In the genomic region with DNA sequence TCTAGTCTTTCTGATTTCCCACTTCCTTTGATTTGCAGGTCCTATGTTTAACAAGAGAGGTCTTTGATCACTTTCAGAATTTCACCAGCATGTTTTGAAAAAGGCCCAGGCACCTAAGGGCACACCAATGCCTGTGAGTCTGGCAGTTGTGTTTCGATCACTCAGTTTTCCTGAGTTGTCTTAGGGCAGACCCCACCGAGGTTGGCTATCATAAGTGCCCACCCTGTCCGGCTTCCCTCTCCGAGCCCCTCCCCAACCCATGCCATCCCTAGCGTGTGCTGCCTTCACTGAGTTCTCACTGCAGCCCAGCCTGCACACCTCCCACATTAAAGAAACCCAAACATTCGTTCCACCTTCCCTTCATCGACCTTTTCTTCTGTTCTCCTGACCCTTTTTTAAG, we compare ENCODE assay signal across 6 cellular contexts.
"Had no signal": no experiment of that assay in that cellular context is flagged by ENCODE, and none has a peak within 500 bp of the region (broad histone marks: within the 10 kb centered on the region; RNA-seq: fewer than 3 reads in every experiment).

No MANE protein-coding gene starts in this region.

- H3K9ac ChIP-seq: GM23248 had no signal

- DNase-seq: GM23248, GOT3, H7, HFFc6, IMR-90 had no signal

- H3K36me3 ChIP-seq: HAP-1 had no signal

- H3K9me3 ChIP-seq: HAP-1 had no signal

- H3K4me1 ChIP-seq: HAP-1 had no signal

- H3K27ac Mint-ChIP-seq: HFFc6 had no signal

- H3K4me3 ChIP-seq: GM23248, HAP-1 had no signal

- H3K4me3 Mint-ChIP-seq: HFFc6 had no signal

- H3K27ac ChIP-seq: GM23248 had no signal
